18 cellular contexts compared by ENCODE assay signal in genomic region chr2:102018823-102019445, GRCh38. TPM values are rescaled to one million over a fixed set of nuclear protein-coding genes. Genes with fewer than 3 reads are reported as not detected.
DNase-seq lines count a peak whose midpoint lies in the region; ATAC-seq and TF ChIP-seq lines count a peak whose summit lies in the region.
"Had no signal": no experiment of that assay in that cellular context is flagged by ENCODE, and none has a peak within 500 bp of the region (broad histone marks: within the 10 kb centered on the region; RNA-seq: fewer than 3 reads in every experiment).

No MANE protein-coding gene starts in this region.

- H2AK5ac ChIP-seq in IMR-90 (ENCODE audit: low read depth, low read length), result no peak overlapping the region

- no peak for TF ChIP-seq RAD21 in IMR-90 (IDR thresholded peaks at IDR 0.05; ENCODE audit: low read length)

- BruUV-seq in IMR-90 (replicated peaks; lab: Mats Ljungman, UMichigan), result no TSS peak

- POLR2A ChIA-PET in IMR-90 (lab: Charles Lee; ENCODE audit: unreplicated experiment), result no interaction called here

- H2BK15ac ChIP-seq in IMR-90 (ENCODE audit: low read depth, low read length), result no peak overlapping the region

- H3K4me1 ChIP-seq in ACC112 (ENCODE audit: control insufficient read depth, insufficient read depth, low read length, unreplicated experiment) (peaks cover 40% of the 10 kb centered on the region), IMR-90 (ENCODE audit: control insufficient read depth, insufficient read depth, low read length) (peaks cover 8% of the 10 kb centered on the region; the same call in 1 of the 2 replicates), fibroblast of lung (ENCODE audit: control insufficient read depth, extremely low read depth, insufficient read depth, low read length) (peaks cover 2% of the 10 kb centered on the region), parathyroid adenoma (peaks cover 7% of the 10 kb centered on the region)

- no peak overlapping the region; the same call in 1 of the 2 replicates for H3K4ac ChIP-seq in IMR-90 (ENCODE audit: low read depth, low read length)

- H2BK20ac ChIP-seq in IMR-90 (ENCODE audit: low read depth, low read length), result 0 out of 2 replicates have a peak overlapping the region, but pooled peaks have one; percentile 1

- no peaks in the 10 kb centered on the region for H3K27me3 ChIP-seq in ACC112 (ENCODE audit: insufficient read depth, low read length)
- no peaks in the 10 kb centered on the region for H3K27me3 ChIP-seq in IMR-90 (ENCODE audit: control insufficient read depth, insufficient read depth, low read length)
- H3K27me3 ChIP-seq in fibroblast of lung (ENCODE audit: control insufficient read depth, insufficient read depth, low read length), result no peaks in the 10 kb centered on the region
- H3K27me3 ChIP-seq in parathyroid adenoma (ENCODE audit: control insufficient read depth, insufficient read depth, low read length), result no peaks in the 10 kb centered on the region
- H3K27me3 ChIP-seq: BLaER1, tibial nerve had no signal

- H4K20me1 ChIP-seq in IMR-90 (ENCODE audit: insufficient read depth, low read length) (no peaks in the 10 kb centered on the region), fibroblast of lung (ENCODE audit: control insufficient read depth, extremely low read depth, insufficient read depth, low read length) (no peaks in the 10 kb centered on the region)
- H4K20me1 ChIP-seq: BLaER1 had no signal

- no peak overlapping the region for H2AK9ac ChIP-seq in IMR-90 (replicated peaks; ENCODE audit: low read depth, low read length, poor library complexity)

- no peaks in the 10 kb centered on the region for H3K79me1 ChIP-seq in IMR-90 (ENCODE audit: low read depth in 1 of 2, low read length in 2 of 2)

- H4K5ac ChIP-seq in IMR-90 (ENCODE audit: low read depth, low read length), result no peak overlapping the region

- no peaks in the 10 kb centered on the region for H3K36me3 ChIP-seq in ACC112 (ENCODE audit: insufficient read depth, low read length)
- H3K36me3 ChIP-seq in IMR-90 (ENCODE audit: control insufficient read depth, insufficient read depth, low read length), result no peaks in the 10 kb centered on the region
- no peaks in the 10 kb centered on the region for H3K36me3 ChIP-seq in fibroblast of lung (ENCODE audit: control insufficient read depth, insufficient read depth, low read length)
- no peaks in the 10 kb centered on the region for H3K36me3 ChIP-seq in parathyroid adenoma (ENCODE audit: control insufficient read depth, insufficient read depth, low read length)
- H3K36me3 ChIP-seq: BLaER1, left ventricle myocardium inferior, tibial nerve had no signal

- no peak for TF ChIP-seq POLR2A in IMR-90 (IDR thresholded peaks at IDR 0.05; ENCODE audit: low read depth, low read length)

- H2BK120ac ChIP-seq in IMR-90 (ENCODE audit: low read depth, low read length), result no peak overlapping the region

- TF ChIP-seq CTCF in IMR-90 (conservative IDR thresholded peaks at IDR 0.05; ENCODE audit: low read depth, low read length) (no peak), fibroblast of lung (conservative IDR thresholded peaks at IDR 0.05 in 1 of 2, IDR thresholded peaks at IDR 0.05 in 1 of 2; ENCODE audit: low read depth in 1 of 2, low read length in 2 of 2) (no peak), parathyroid adenoma (IDR thresholded peaks at IDR 0.05) (no peak)

- H3K9me3 ChIP-seq in IMR-90 (ENCODE audit: control insufficient read depth, insufficient read depth, low read length) (no peaks in the 10 kb centered on the region), fibroblast of lung (ENCODE audit: control insufficient read depth, insufficient read depth, low read depth, low read length) (no peaks in the 10 kb centered on the region), parathyroid adenoma (ENCODE audit: control insufficient read depth, low read length) (no peaks in the 10 kb centered on the region)
- H3K9me3 ChIP-seq: left ventricle myocardium inferior, tibial nerve had no signal

- ATAC-seq in IMR-90 (ENCODE audit: low read depth) (no peak), GM19467 (IDR thresholded peaks at IDR 0.05; ENCODE audit: unreplicated experiment) (no peak)
- ATAC-seq: T-helper 17 cell had no signal

- peak overlapping the region; percentile 61; the same call in 1 of the 2 replicates for H3K18ac ChIP-seq in IMR-90 (ENCODE audit: low read depth, low read length)

- dilution Hi-C loops in IMR-90 (cut with HindIII; ENCODE audit: low sequenced_read_pairs, unreplicated experiment), result loop anchor here (25.0 kb wide), 1 partner anchor 143 kb away; no protein-coding TSS in a partner anchor

- no peak overlapping the region for H3K56ac ChIP-seq in IMR-90 (ENCODE audit: extremely low read depth, insufficient read depth, low read length)

- H3K14ac ChIP-seq in IMR-90 (replicated peaks; ENCODE audit: low read depth, low read length), result no peak overlapping the region

- H3K9ac ChIP-seq in IMR-90 (ENCODE audit: low read depth, low read length) (no peak overlapping the region), fibroblast of lung (ENCODE audit: insufficient read depth, low read length) (no peak overlapping the region), parathyroid adenoma (no peak overlapping the region)
- H3K9ac ChIP-seq: BLaER1 had no signal

- H4K91ac ChIP-seq in IMR-90 (ENCODE audit: insufficient read depth, low read depth, low read length), result no peak overlapping the region

- H3K9me1 ChIP-seq in IMR-90 (ENCODE audit: insufficient read depth, low read length), result 0 out of 2 replicates have a peak, but pooled peaks cover 3% of the 10 kb centered on the region

- CTCF ChIA-PET in IMR-90 (lab: Yijun Ruan, JAX), result interaction anchor here (2.3 kb wide), 1 partner anchor 221 kb away, joined by 26 read pairs; no protein-coding TSS in a partner anchor

- WGBS in IMR-90 (ENCODE audit: extremely low coverage in 2 of 2, insufficient read length in 1 of 2), 2 experiments, result no CpG with 5 or more reads among the region's 8 CpGs

- in situ Hi-C loops in IMR-90 (cut with MboI; ENCODE audit: low sequenced_read_pairs), result loop anchor here (5.0 kb wide), 1 partner anchor 423 kb away; no protein-coding TSS in a partner anchor

- H3K27ac ChIP-seq in ACC112 (ENCODE audit: low read depth, low read length) (peak overlapping the region; percentile 98), IMR-90 (ENCODE audit: insufficient read depth, low read length) (no peak overlapping the region), fibroblast of lung (ENCODE audit: insufficient read depth, low read length) (no peak overlapping the region), parathyroid adenoma (peak overlapping the region; percentile 20)
- H3K27ac ChIP-seq: BLaER1, left ventricle myocardium inferior, tibial nerve had no signal

- H3K79me2 ChIP-seq in ACC112 (ENCODE audit: control insufficient read depth, insufficient read depth, low read length, unreplicated experiment) (no peaks in the 10 kb centered on the region), fibroblast of lung (ENCODE audit: control insufficient read depth, insufficient read depth, low read length) (no peaks in the 10 kb centered on the region), parathyroid adenoma (no peaks in the 10 kb centered on the region)

- DNase-seq in IMR-90 (peak; percentile 66), fibroblast of lung (ENCODE audit: low read depth in 2 of 2) (peak; percentile 36 to 72), NCI-H510A treated with DMSO at 0.1 percent for 48 hours (lab: John Stamatoyannopoulos, UW) (no peak), KG1 (lab: John Stamatoyannopoulos, UW) (no peak)
- DNase-seq: activated CD4-positive, CD25-positive, alpha-beta regulatory T cell treated with anti-CD3 and anti-CD28 coated beads, Interleukin-2, amount 50 U/mL, for 72 hours; activated gamma-delta T cell treated with Interleukin-2 at 50 U/mL for 16 hours; DMS53; effector CD4-positive, alpha-beta T cell; erythroblast; left ventricle myocardium inferior; NCI-H446 treated with DMSO at 0.1 percent for 48 hours; RPMI8226; T-helper 17 cell had no signal

- intact Hi-C loops in IMR-90 (cut with micrococcal nuclease), result no loop called here

- no peak overlapping the region for H2BK5ac ChIP-seq in IMR-90 (ENCODE audit: low read depth, low read length, poor library complexity, severe bottlenecking)

- H2AFZ ChIP-seq in ACC112 (ENCODE audit: low read length, unreplicated experiment), result no peak overlapping the region
- H2AFZ ChIP-seq in IMR-90 (replicated peaks; ENCODE audit: low read length, poor library complexity), result no peak overlapping the region
- no peak overlapping the region for H2AFZ ChIP-seq in fibroblast of lung (ENCODE audit: low read length)
- H2AFZ ChIP-seq in parathyroid adenoma, result no peak overlapping the region

- H3K4me3 ChIP-seq in ACC112 (ENCODE audit: low read depth, low read length), result no peak overlapping the region
- H3K4me3 ChIP-seq in IMR-90 (ENCODE audit: insufficient read depth, low read depth, low read length), result no peak overlapping the region
- H3K4me3 ChIP-seq in fibroblast of lung (replicated peaks in 1 of 4; ENCODE audit: control extremely low read depth in 1 of 4, insufficient read depth in 1 of 4, low read depth in 3 of 4, low read length in 4 of 4), result no peak overlapping the region
- no peak overlapping the region for H3K4me3 ChIP-seq in parathyroid adenoma (ENCODE audit: low read depth, low read length)
- H3K4me3 ChIP-seq: BLaER1, left ventricle myocardium inferior, tibial nerve had no signal

- no peak overlapping the region for H3K23ac ChIP-seq in IMR-90 (ENCODE audit: low read depth, low read length)

- H3K4me2 ChIP-seq in IMR-90 (ENCODE audit: low read depth, low read length), result no peak overlapping the region
- H3K4me2 ChIP-seq in fibroblast of lung (ENCODE audit: extremely low read depth, insufficient read depth, low read length), result no peak overlapping the region
- no peak overlapping the region for H3K4me2 ChIP-seq in parathyroid adenoma (ENCODE audit: low read length)
- H3K4me2 ChIP-seq: BLaER1 had no signal

- 0 out of 4 replicates have a peak overlapping the region, but pooled peaks of 1 of the 2 experiments have one; percentile 39 for H4K8ac ChIP-seq in IMR-90 (ENCODE audit: low read depth in 2 of 2, low read length in 2 of 2)

TF ChIP-seq in IMR-90, 13 proteins besides CTCF, POLR2A, EP300 and RAD21 (continues in another document):
- TF ChIP-seq CEBPB (IDR thresholded peaks at IDR 0.05; ENCODE audit: low read depth, low read length) (no peak), MAZ (IDR thresholded peaks at IDR 0.05; ENCODE audit: borderline replicate concordance, low read depth, low read length) (no peak), NFE2L2 (IDR thresholded peaks at IDR 0.05; ENCODE audit: low read depth, low read length) (peak; percentile 65; the same call in 1 of the 2 replicates)

RNA-seq across cellular contexts. Expression of gene IL1R2, which starts 27.2 kb away (rescaled TPM):
- total RNA-seq in IMR-90 (2012; rRNA removed), result not detected in 2 replicates
- polyA plus RNA-seq in IMR-90 (2012; rRNA removed), result not detected in 2 replicates
- 0.03 TPM in 1 of 2 replicates, not detected in the other for polyA plus RNA-seq in IMR-90 (2012; cell fraction: cytosol; rRNA removed)
- 0.14 TPM in 1 of 2 replicates, not detected in the other for polyA plus RNA-seq in IMR-90 (2012; cell fraction: nucleus; rRNA removed; ENCODE audit: low replicate concordance)
- 0.17 and 1.0 TPM in 2 replicates for total RNA-seq in fibroblast of lung
- polyA plus RNA-seq in fibroblast of lung, result 0.20 and 0.51 TPM in 2 replicates
- polyA plus RNA-seq in fibroblast of lung (2012), result 0.23 and 0.27 TPM in 2 replicates
- polyA minus RNA-seq in fibroblast of lung (ENCODE audit: low replicate concordance), result not detected in 2 replicates

Comparison
In these comparisons a context has a peak if more than half of its experiments do, and no peak if none do; other contexts are left out.
1. H3K27ac ChIP-seq: peak in ACC112 (single experiment) and parathyroid adenoma (single experiment); none in IMR-90 (single experiment) and fibroblast of lung (single experiment).
2. DNase-seq: peak in IMR-90 (single experiment) and fibroblast of lung (2 of 2); none in NCI-H510A treated with DMSO at 0.1 percent for 48 hours (single experiment) and KG1 (single experiment).